Comparison of ENCODE assay signal across 9 cellular contexts in genomic region chr19:1038995-1039645, GRCh38. TPM values are rescaled to one million over a fixed set of nuclear protein-coding genes. Genes with fewer than 3 reads are reported as not detected.
DNase-seq lines count a peak whose midpoint lies in the region; ATAC-seq, FAIRE-seq and TF ChIP-seq lines count a peak whose summit lies in the region.
"Had no signal": no experiment of that assay in that cellular context is flagged by ENCODE, and none has a peak within 500 bp of the region (broad histone marks: within the 10 kb centered on the region; RNA-seq: fewer than 3 reads in every experiment).

No MANE protein-coding gene starts in this region.

- TF ChIP-seq RAD21 in GM12878 (IDR thresholded peaks at IDR 0.05; ENCODE audit: insufficient read depth, low read depth, low read length) = no peak

- peaks cover 0 to 41% (median 0%) of the 10 kb centered on the region in 11 experiments; a peak in 4 of 22 replicates for H3K36me3 ChIP-seq in BLaER1 treated with 17β-estradiol and CSF1 and Interleukin-3, amounts not matched to agents 10 nM and 100 nM
- H3K36me3 ChIP-seq in HUES64 (ENCODE audit: insufficient read depth, low read length) = peaks cover 32% of the 10 kb centered on the region
- peaks cover 7 to 8% of the 10 kb centered on the region in 2 experiments; a peak in 3 of 4 replicates for H3K36me3 ChIP-seq in GM12878 (ENCODE audit: control insufficient read depth in 2 of 2, insufficient read depth in 2 of 2, low read length in 1 of 2)
- H3K36me3 ChIP-seq in muscle layer of duodenum (ENCODE audit: control insufficient read depth in 1 of 2, insufficient read depth in 2 of 2, low read length in 2 of 2) = peaks cover 0 to 13% of the 10 kb centered on the region in 2 donors

- ATAC-seq in GM12878 = no peak

- intact Hi-C loops in GM12878 (cut with micrococcal nuclease; ENCODE audit: unreplicated experiment) = no loop called here

- RAD21 ChIA-PET in GM12878 (lab: Charles Lee; ENCODE audit: unreplicated experiment) = interaction anchor here (1.0 to 4.5 kb wide), 5 partner anchors 11 to 91 kb away, joined by 3 to 39 read pairs (median 4); partner anchors contain the start of genes ARHGAP45 and CNN2

- 52% methylated on average over 22 of the region's 22 CpGs for WGBS in HUES64
- WGBS in GM12878 (ENCODE audit: insufficient coverage, insufficient replicate concordance, low lambda C conversion rate, missing lambda C conversion rate) = 39% methylated on average over 22 of the region's 22 CpGs

- H3K27me3 ChIP-seq in BLaER1 treated with 17β-estradiol and CSF1 and Interleukin-3, amounts not matched to agents 10 nM and 100 nM = peaks cover 0 to 19% (median 6%) of the 10 kb centered on the region in 11 experiments; a peak in 11 of 22 replicates
- H3K27me3 ChIP-seq in HUES64 (ENCODE audit: insufficient read depth, low read length) (no peaks in the 10 kb centered on the region), GM12878 (replicated peaks in 1 of 2; ENCODE audit: control insufficient read depth in 2 of 2, insufficient read depth in 2 of 2, low read length in 1 of 2) (no peaks in the 10 kb centered on the region), muscle layer of duodenum (ENCODE audit: low read depth, low read length) (no peaks in the 10 kb centered on the region)

- H2AFZ ChIP-seq in GM12878 (ENCODE audit: control insufficient read depth, low read depth, low read length) = no peak overlapping the region

- peaks cover 6 to 37% (median 23%) of the 10 kb centered on the region in 11 experiments; a peak in 14 of 22 replicates for H4K20me1 ChIP-seq in BLaER1 treated with 17β-estradiol and CSF1 and Interleukin-3, amounts not matched to agents 10 nM and 100 nM
- no peaks in the 10 kb centered on the region for H4K20me1 ChIP-seq in GM12878 (ENCODE audit: control insufficient read depth, insufficient read depth)

- no TSS peak for BruUV-seq in GM12878 (replicated peaks; lab: Mats Ljungman, UMichigan)

- FAIRE-seq in GM12878 (lab: Jason Lieb, UNC) (no peak), urothelium cell line (lab: Jason Lieb, UNC) (no peak)
- FAIRE-seq: kidney had no signal

- no peak for TF ChIP-seq POLR2A in GM12878 (IDR thresholded peaks at IDR 0.05; ENCODE audit: low read depth, low read length)

- peak overlapping the region in 8 of 10 experiments; percentile 30 to 75 (median 65); a peak in 13 of 20 replicates for H3K4me3 ChIP-seq in BLaER1 treated with 17β-estradiol and CSF1 and Interleukin-3, amounts not matched to agents 10 nM and 100 nM
- peak overlapping the region; percentile 73 for H3K4me3 ChIP-seq in HUES64 (ENCODE audit: low read length)
- peak overlapping the region; percentile 49 for H3K4me3 ChIP-seq in GM12878
- peak overlapping the region; percentile 11 to 85 for H3K4me3 ChIP-seq in muscle layer of duodenum (ENCODE audit: low read depth in 1 of 2, low read length in 2 of 2)

- CTCF ChIA-PET in GM12878 (lab: Yijun Ruan, JAX) = interaction anchor here (0.9 to 2.3 kb wide), 7 partner anchors 11 to 230 kb away, joined by 3 to 11 read pairs (median 4); partner anchors contain the start of genes CIRBP and CNN2

- peak overlapping the region; percentile 92 to 99 (median 95) for H3K4me2 ChIP-seq in BLaER1 treated with 17β-estradiol and CSF1 and Interleukin-3, amounts not matched to agents 10 nM and 100 nM
- peak overlapping the region; percentile 73 for H3K4me2 ChIP-seq in GM12878 (ENCODE audit: control insufficient read depth, insufficient read depth)

- TF ChIP-seq EP300 in GM12878 (IDR thresholded peaks at IDR 0.05; ENCODE audit: borderline replicate concordance in 1 of 2, control insufficient read depth in 1 of 2, low read depth in 2 of 2, low read length in 2 of 2) = no peak

- peaks cover 64 to 78% (median 74%) of the 10 kb centered on the region in 10 experiments for H3K4me1 ChIP-seq in BLaER1 treated with 17β-estradiol and CSF1 and Interleukin-3, amounts not matched to agents 10 nM and 100 nM
- H3K4me1 ChIP-seq in HUES64 (ENCODE audit: insufficient read depth, low read length) (no peaks in the 10 kb centered on the region), GM12878 (ENCODE audit: control insufficient read depth, insufficient read depth, low read length) (peaks cover 38% of the 10 kb centered on the region), muscle layer of duodenum (ENCODE audit: control insufficient read depth in 1 of 2, insufficient read depth in 2 of 2, low read length in 2 of 2) (peaks cover 0 to 28% of the 10 kb centered on the region in 2 donors)

- no peak for TF ChIP-seq CTCF in GM12878 (IDR thresholded peaks at IDR 0.05 in 2 of 3, conservative IDR thresholded peaks at IDR 0.05 in 1 of 3; ENCODE audit: control insufficient read depth in 2 of 3, extremely low read depth in 1 of 3, insufficient read depth in 1 of 3, low read depth in 3 of 3, low read length in 3 of 3)

- DNase-seq in GM12878 (ENCODE audit: low read depth, low spot score) = no peak
- DNase-seq in NCI-H1048 (lab: John Stamatoyannopoulos, UW) = no peak
- no peak for DNase-seq in NCI-H526 (lab: John Stamatoyannopoulos, UW)
- no peak for DNase-seq in urothelium cell line (ENCODE audit: low spot score)
- no peak for DNase-seq in activated gamma-delta T cell (lab: John Stamatoyannopoulos, UW)

- in situ Hi-C loops in GM12878 (cut with MboI) = no loop called here

- no peaks in the 10 kb centered on the region for H3K9me3 ChIP-seq in BLaER1 treated with 17β-estradiol and CSF1 and Interleukin-3, amounts not matched to agents 10 nM and 100 nM (replicated peaks in 1 of 11)
- H3K9me3 ChIP-seq in HUES64 (ENCODE audit: insufficient read depth, low read depth, low read length) (no peaks in the 10 kb centered on the region), GM12878 (replicated peaks; ENCODE audit: control insufficient read depth, insufficient read depth, low read length) (no peaks in the 10 kb centered on the region; the same call in 2 of the 3 replicates), muscle layer of duodenum (ENCODE audit: control insufficient read depth in 1 of 2, low read length in 2 of 2) (no peaks in the 10 kb centered on the region)

- peaks cover 3% of the 10 kb centered on the region; the same call in 1 of the 2 replicates for H3K79me2 ChIP-seq in GM12878 (ENCODE audit: control insufficient read depth, insufficient read depth, low read length)

- peak overlapping the region in 5 of 11 experiments; percentile 55 to 81 (median 76); a peak in 7 of 22 replicates for H3K9ac ChIP-seq in BLaER1 treated with 17β-estradiol and CSF1 and Interleukin-3, amounts not matched to agents 10 nM and 100 nM
- H3K9ac ChIP-seq in HUES64 (ENCODE audit: low read depth, low read length) = peak overlapping the region; percentile 43; the same call in 1 of the 2 replicates
- peak overlapping the region; percentile 9; the same call in 1 of the 2 replicates for H3K9ac ChIP-seq in GM12878 (ENCODE audit: control insufficient read depth, insufficient read depth, low read length)

- peak overlapping the region in 6 of 11 experiments; percentile 61 to 93 (median 85); a peak in 12 of 22 replicates for H3K27ac ChIP-seq in BLaER1 treated with 17β-estradiol and CSF1 and Interleukin-3, amounts not matched to agents 10 nM and 100 nM
- peak overlapping the region; percentile 74 for H3K27ac ChIP-seq in HUES64 (ENCODE audit: low read depth, low read length)
- peak overlapping the region; percentile 78 for H3K27ac ChIP-seq in GM12878 (ENCODE audit: control insufficient read depth, insufficient read depth)
- H3K27ac ChIP-seq in muscle layer of duodenum (ENCODE audit: low read length) = no peak overlapping the region

- SMC1A ChIA-PET in GM12878 (lab: Charles Lee; ENCODE audit: uncharacterized antibody, unreplicated experiment) = interaction anchor here (0.9 to 5.9 kb wide), 5 partner anchors 11 to 64 kb away, joined by 3 to 22 read pairs (median 4); partner anchors contain the start of gene CNN2

- POLR2A ChIA-PET in GM12878 (lab: Charles Lee) = interaction anchor here (0.6 to 6.3 kb wide), 12 partner anchors 12 to 147 kb away, joined by 3 to 83 read pairs (median 6); partner anchors contain the start of genes ARHGAP45, CNN2, GPX4 and RNU6-2

RNA-seq across cellular contexts. Expression of gene ABCA7, which starts 0.8 kb away (rescaled TPM):
- polyA plus RNA-seq in HUES64 (2013, experiment 1 of 2) = 5.0 TPM
- polyA plus RNA-seq in HUES64 (2013, experiment 2 of 2) = 7.0 TPM
- 50.3 and 55.4 TPM in 2 replicates for total RNA-seq in GM12878 (2013; cell fraction: nucleolus; rRNA removed)
- total RNA-seq in GM12878 (2014; rRNA removed) (14.9 and 18.1 TPM in 2 replicates), GM12878 (2014; rRNA removed; fragmentation: Illumina TruSeq; extraction: Trizol) (5.6 and 7.6 TPM in 2 replicates), GM12878 (2021) (38.7 and 49.5 TPM in 2 replicates)
- polyA plus RNA-seq in GM12878 (2011; ENCODE audit: low read depth) = 16.4 TPM
- polyA plus RNA-seq in GM12878 (2011; rRNA removed) (3.3 and 5.5 TPM in 2 replicates), GM12878 (2014; fragmentation: Illumina TruSeq; extraction: Trizol) (4.6 and 11.4 TPM in 2 replicates), GM12878 (2014; fragmentation: Nextera tagmentation; extraction: Ambion mirVana) (1 to 10 TPM; 1.0 to 2.9 TPM), GM12878 (2014; rRNA removed) (26.9 and 36.5 TPM in 2 replicates), GM12878 (2016; fragmentation: Nextera tagmentation; extraction: Ambion mirVana) (10 to 100 TPM; 22.0 to 22.1 TPM)
- polyA plus RNA-seq in GM12878 (2011; cell fraction: cytosol; rRNA removed) = 7.0 and 10.0 TPM in 2 replicates
- 81.6 and 107 TPM in 2 replicates for polyA plus RNA-seq in GM12878 (2011; cell fraction: nucleus; rRNA removed)
- 15.2 and 21.6 TPM in 2 replicates for polyA plus RNA-seq in GM12878 (2012)
- polyA minus RNA-seq in GM12878 (2011; rRNA and poly(A)+ RNA removed) = 4.3 and 9.4 TPM in 2 replicates
- 5.8 and 7.9 TPM in 2 replicates for polyA minus RNA-seq in GM12878 (2011; cell fraction: cytosol; rRNA and poly(A)+ RNA removed)
- polyA minus RNA-seq in GM12878 (2011; cell fraction: nucleus; rRNA and poly(A)+ RNA removed) = 24.3 and 39.7 TPM in 2 replicates

RNA-seq across cellular contexts. Expression of gene CNN2, which starts 12.7 kb away (rescaled TPM):
- 281 TPM for polyA plus RNA-seq in HUES64 (2013, experiment 1 of 2)
- polyA plus RNA-seq in HUES64 (2013, experiment 2 of 2) = 262 TPM
- total RNA-seq in GM12878 (2013; cell fraction: nucleolus; rRNA removed) = 28.5 and 30.8 TPM in 2 replicates
- total RNA-seq in GM12878 (2014; rRNA removed) = 154 and 195 TPM in 2 replicates
- 95.8 and 115 TPM in 2 replicates for total RNA-seq in GM12878 (2014; rRNA removed; fragmentation: Illumina TruSeq; extraction: Trizol)
- 289 and 311 TPM in 2 replicates for total RNA-seq in GM12878 (2021)
- 64.3 TPM for polyA plus RNA-seq in GM12878 (2011; ENCODE audit: low read depth)
- polyA plus RNA-seq in GM12878 (2011; rRNA removed) = 28.6 and 54.2 TPM in 2 replicates
- 104 and 118 TPM in 2 replicates for polyA plus RNA-seq in GM12878 (2011; cell fraction: cytosol; rRNA removed)
- 80.2 and 133 TPM in 2 replicates for polyA plus RNA-seq in GM12878 (2011; cell fraction: nucleus; rRNA removed)
- polyA plus RNA-seq in GM12878 (2012) = 117 and 149 TPM in 2 replicates
- polyA plus RNA-seq in GM12878 (2014; fragmentation: Illumina TruSeq; extraction: Trizol) = 60.1 and 168 TPM in 2 replicates
- polyA plus RNA-seq in GM12878 (2014; fragmentation: Nextera tagmentation; extraction: Ambion mirVana) = 10 to 100 TPM; 34.7 to 42.5 TPM
- polyA plus RNA-seq in GM12878 (2014; rRNA removed) = 177 and 213 TPM in 2 replicates
- 100 to 1,000 TPM; 269 to 273 TPM for polyA plus RNA-seq in GM12878 (2016; fragmentation: Nextera tagmentation; extraction: Ambion mirVana)
- 71.8 and 98.5 TPM in 2 replicates for polyA minus RNA-seq in GM12878 (2011; rRNA and poly(A)+ RNA removed)
- 91.4 and 128 TPM in 2 replicates for polyA minus RNA-seq in GM12878 (2011; cell fraction: cytosol; rRNA and poly(A)+ RNA removed)
- 14.9 and 31.0 TPM in 2 replicates for polyA minus RNA-seq in GM12878 (2011; cell fraction: nucleus; rRNA and poly(A)+ RNA removed)

RNA-seq across cellular contexts. Expression of gene RNU6-2, which starts 17.8 kb away (rescaled TPM):
- under 0.01 TPM for polyA plus RNA-seq in HUES64 (2013, experiment 1 of 2)
- under 0.01 TPM for polyA plus RNA-seq in HUES64 (2013, experiment 2 of 2)
- total RNA-seq in GM12878 (2013; cell fraction: nucleolus; rRNA removed) = not detected in 2 replicates
- total RNA-seq in GM12878 (2014; rRNA removed) = not detected in 2 replicates
- not detected in 2 replicates for total RNA-seq in GM12878 (2014; rRNA removed; fragmentation: Illumina TruSeq; extraction: Trizol)
- not detected in 2 replicates for total RNA-seq in GM12878 (2021)
- not detected for polyA plus RNA-seq in GM12878 (2011; ENCODE audit: low read depth)
- polyA plus RNA-seq in GM12878 (2011; rRNA removed) = not detected in 2 replicates
- polyA plus RNA-seq in GM12878 (2011; cell fraction: cytosol; rRNA removed) = not detected in 2 replicates
- not detected in 2 replicates for polyA plus RNA-seq in GM12878 (2011; cell fraction: nucleus; rRNA removed)
- polyA plus RNA-seq in GM12878 (2012) = not detected in 2 replicates
- polyA plus RNA-seq in GM12878 (2014; fragmentation: Illumina TruSeq; extraction: Trizol) = not detected in 2 replicates
- not detected for polyA plus RNA-seq in GM12878 (2014; fragmentation: Nextera tagmentation; extraction: Ambion mirVana)
- not detected in 2 replicates for polyA plus RNA-seq in GM12878 (2014; rRNA removed)
- not detected for polyA plus RNA-seq in GM12878 (2016; fragmentation: Nextera tagmentation; extraction: Ambion mirVana)
- 1,322 TPM in 1 of 2 replicates, not detected in the other for polyA minus RNA-seq in GM12878 (2011; rRNA and poly(A)+ RNA removed)
- polyA minus RNA-seq in GM12878 (2011; cell fraction: cytosol; rRNA and poly(A)+ RNA removed) = not detected in 2 replicates
- polyA minus RNA-seq in GM12878 (2011; cell fraction: nucleus; rRNA and poly(A)+ RNA removed) = under 0.01 TPM in 1 of 2 replicates, not detected in the other
- total RNA-seq: kidney had no signal

RNA-seq across cellular contexts. Expression of gene TMEM259, which starts 18.2 kb away (rescaled TPM):
- polyA plus RNA-seq in HUES64 (2013, experiment 1 of 2) = 77.5 TPM
- polyA plus RNA-seq in HUES64 (2013, experiment 2 of 2) = 85.2 TPM
- total RNA-seq in GM12878 (2013; cell fraction: nucleolus; rRNA removed) = 180 and 203 TPM in 2 replicates
- total RNA-seq in GM12878 (2014; rRNA removed) = 120 and 143 TPM in 2 replicates
- 28.6 and 32.3 TPM in 2 replicates for total RNA-seq in GM12878 (2014; rRNA removed; fragmentation: Illumina TruSeq; extraction: Trizol)
- total RNA-seq in GM12878 (2021) = 144 and 155 TPM in 2 replicates
- 27.3 TPM for polyA plus RNA-seq in GM12878 (2011; ENCODE audit: low read depth)
- polyA plus RNA-seq in GM12878 (2011; rRNA removed) = 35.7 and 77.7 TPM in 2 replicates
- polyA plus RNA-seq in GM12878 (2011; cell fraction: cytosol; rRNA removed) = 90.0 and 162 TPM in 2 replicates
- 970 and 990 TPM in 2 replicates for polyA plus RNA-seq in GM12878 (2011; cell fraction: nucleus; rRNA removed)
- 108 and 115 TPM in 2 replicates for polyA plus RNA-seq in GM12878 (2012)
- 10.5 and 33.2 TPM in 2 replicates for polyA plus RNA-seq in GM12878 (2014; fragmentation: Illumina TruSeq; extraction: Trizol)
- polyA plus RNA-seq in GM12878 (2014; fragmentation: Nextera tagmentation; extraction: Ambion mirVana) = under 1 TPM; 0.43 to 0.86 TPM
- polyA plus RNA-seq in GM12878 (2014; rRNA removed) = 184 and 247 TPM in 2 replicates
- 10 to 100 TPM; 54.4 to 69.6 TPM for polyA plus RNA-seq in GM12878 (2016; fragmentation: Nextera tagmentation; extraction: Ambion mirVana)
- 44.8 and 49.7 TPM in 2 replicates for polyA minus RNA-seq in GM12878 (2011; rRNA and poly(A)+ RNA removed)
- polyA minus RNA-seq in GM12878 (2011; cell fraction: cytosol; rRNA and poly(A)+ RNA removed) = 18.7 and 26.3 TPM in 2 replicates
- 57.7 and 78.5 TPM in 2 replicates for polyA minus RNA-seq in GM12878 (2011; cell fraction: nucleus; rRNA and poly(A)+ RNA removed)

RNA-seq across cellular contexts. Expression of gene ARHGAP45, which starts 27.8 kb away (rescaled TPM):
- 10.3 TPM for polyA plus RNA-seq in HUES64 (2013, experiment 1 of 2)
- polyA plus RNA-seq in HUES64 (2013, experiment 2 of 2) = 13.8 TPM
- 190 and 196 TPM in 2 replicates for total RNA-seq in GM12878 (2013; cell fraction: nucleolus; rRNA removed)
- total RNA-seq in GM12878 (2014; rRNA removed) (116 and 146 TPM in 2 replicates), GM12878 (2014; rRNA removed; fragmentation: Illumina TruSeq; extraction: Trizol) (21.4 and 26.2 TPM in 2 replicates), GM12878 (2021) (142 and 151 TPM in 2 replicates)
- 33.0 TPM for polyA plus RNA-seq in GM12878 (2011; ENCODE audit: low read depth)
- polyA plus RNA-seq in GM12878 (2011; rRNA removed) (20.8 and 53.2 TPM in 2 replicates), GM12878 (2014; fragmentation: Illumina TruSeq; extraction: Trizol) (1.4 and 9.8 TPM in 2 replicates), GM12878 (2014; fragmentation: Nextera tagmentation; extraction: Ambion mirVana) (1 to 10 TPM; 1.4 to 7.8 TPM), GM12878 (2014; rRNA removed) (96.0 and 125 TPM in 2 replicates), GM12878 (2016; fragmentation: Nextera tagmentation; extraction: Ambion mirVana) (10 to 100 TPM; 66.6 to 82.6 TPM)
- polyA plus RNA-seq in GM12878 (2011; cell fraction: cytosol; rRNA removed) = 64.0 and 103 TPM in 2 replicates
- polyA plus RNA-seq in GM12878 (2011; cell fraction: nucleus; rRNA removed) = 223 and 275 TPM in 2 replicates
- 85.3 and 105 TPM in 2 replicates for polyA plus RNA-seq in GM12878 (2012)
- 36.0 and 96.7 TPM in 2 replicates for polyA minus RNA-seq in GM12878 (2011; rRNA and poly(A)+ RNA removed)
- polyA minus RNA-seq in GM12878 (2011; cell fraction: cytosol; rRNA and poly(A)+ RNA removed) = 45.4 and 45.7 TPM in 2 replicates
- polyA minus RNA-seq in GM12878 (2011; cell fraction: nucleus; rRNA and poly(A)+ RNA removed) = 32.4 and 52.2 TPM in 2 replicates
